21 cellular contexts compared by ENCODE assay signal in the genomic region with DNA sequence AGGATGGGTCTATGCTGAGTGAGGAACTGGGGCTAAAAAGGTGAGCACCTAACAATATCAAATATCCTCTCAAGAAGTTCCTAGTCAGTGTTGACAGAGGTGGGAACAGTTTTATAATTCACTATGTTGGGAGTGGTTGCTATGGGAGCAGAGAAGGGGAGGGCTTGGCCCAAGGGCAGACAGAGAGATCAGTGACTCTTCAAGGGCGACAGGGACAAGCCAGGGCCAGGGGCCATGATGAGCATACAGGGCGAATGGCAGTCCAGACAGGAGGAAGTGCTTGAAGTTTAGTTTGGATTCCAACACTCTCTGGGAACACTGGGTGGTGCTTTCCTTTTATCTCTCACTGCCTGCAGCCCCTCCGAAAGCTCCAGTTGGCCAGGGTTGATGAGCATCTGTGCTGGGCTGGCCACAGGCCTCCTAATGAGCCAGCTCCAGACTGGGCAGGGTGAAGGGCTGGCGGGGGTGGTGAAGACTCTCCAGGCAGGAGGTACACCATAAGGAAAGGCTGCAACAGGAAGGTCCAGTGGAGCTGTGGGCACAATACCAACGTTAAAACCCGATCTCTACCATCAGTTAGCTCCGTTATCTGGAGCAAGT.
A peak's percentile ranks its signal among the peaks of the same experiment; 100 is the strongest.
DNase-seq lines count a peak whose midpoint lies in the region; ATAC-seq and TF ChIP-seq lines count a peak whose summit lies in the region.
"Had no signal": no experiment of that assay in that cellular context is flagged by ENCODE, and none has a peak within 500 bp of the region (broad histone marks: within the 10 kb centered on the region; RNA-seq: fewer than 3 reads in every experiment).

No MANE protein-coding gene starts in this region.

- H3K79me1 ChIP-seq in mesenchymal stem cell (replicated peaks; ENCODE audit: low read length, poor library complexity, severe bottlenecking): no peaks in the 10 kb centered on the region

- no peak overlapping the region for H3K9ac ChIP-seq in mesenchymal stem cell (ENCODE audit: low read length)
- H3K9ac ChIP-seq: GM23248, KMS-11 had no signal

- no peak overlapping the region for H2BK5ac ChIP-seq in mesenchymal stem cell (ENCODE audit: low read depth, low read length, poor library complexity, severe bottlenecking)

- H2AK5ac ChIP-seq in mesenchymal stem cell (ENCODE audit: low read length, severe bottlenecking): peak overlapping the region; percentile 26

- H3K36me3 Mint-ChIP-seq in effector memory CD8-positive, alpha-beta T cell (ENCODE audit: insufficient read depth): peaks cover 3% of the 10 kb centered on the region
- H3K36me3 Mint-ChIP-seq: CD4-positive, alpha-beta memory T cell; T-cell had no signal

- DNase-seq in NCI-H2196 (lab: John Stamatoyannopoulos, UW; ENCODE audit: unreplicated experiment) (peak; percentile 6), NCI-H2196 treated with DMSO at 0.1 percent for 48 hours (lab: John Stamatoyannopoulos, UW; ENCODE audit: unreplicated experiment) (no peak), ELF-1 (ENCODE audit: low read depth, low spot score) (peak; percentile 43), NCI-H510A treated with DMSO at 0.1 percent for 48 hours (lab: John Stamatoyannopoulos, UW) (peak; percentile 18), mesenchymal stem cell (no peak), putamen (ENCODE audit: low spot score) (no peak), erythroblast (lab: John Stamatoyannopoulos, UW) (no peak)
- DNase-seq in effector memory CD8-positive, alpha-beta T cell: no peak
- DNase-seq: Calu3; CD4-positive, alpha-beta memory T cell; GM23248; NCI-H1436 treated with DMSO at 0.1 percent for 48 hours; NCI-H2107; SIG-M5; T-cell had no signal

- no peaks in the 10 kb centered on the region for H3K4me1 Mint-ChIP-seq in effector memory CD8-positive, alpha-beta T cell (ENCODE audit: low read depth in 2 of 2)
- H3K4me1 Mint-ChIP-seq: CD4-positive, alpha-beta memory T cell; T-cell had no signal

- no peak overlapping the region for H3K18ac ChIP-seq in mesenchymal stem cell (ENCODE audit: low read depth in 1 of 2, low read length in 2 of 2)

- H2BK120ac ChIP-seq in mesenchymal stem cell (ENCODE audit: low read depth, low read length): no peak overlapping the region

- H4K91ac ChIP-seq in mesenchymal stem cell (ENCODE audit: low read length): no peak overlapping the region

- H3K4me1 ChIP-seq in mesenchymal stem cell (ENCODE audit: control insufficient read depth, insufficient read depth, low read depth, low read length): peaks cover 18% of the 10 kb centered on the region

- peak overlapping the region; percentile 60 for H2BK15ac ChIP-seq in mesenchymal stem cell (ENCODE audit: low read depth, poor library complexity, severe bottlenecking)

- no peak overlapping the region for H3K4me3 Mint-ChIP-seq in effector memory CD8-positive, alpha-beta T cell
- H3K4me3 Mint-ChIP-seq: T-cell had no signal

- no peak overlapping the region for H4K8ac ChIP-seq in mesenchymal stem cell (ENCODE audit: low read length)

- no peaks in the 10 kb centered on the region for H3K9me3 ChIP-seq in mesenchymal stem cell (ENCODE audit: control insufficient read depth, low read length)

- no peak for ATAC-seq in effector memory CD8-positive, alpha-beta T cell (replicated peaks)
- ATAC-seq: A549, SK-N-SH treated with all-trans-retinoic acid at 6 μM for 48 hours, T-cell had no signal

- no peak overlapping the region for H3K23ac ChIP-seq in mesenchymal stem cell (ENCODE audit: low read length in 2 of 2)

- no peaks in the 10 kb centered on the region for H3K36me3 ChIP-seq in mesenchymal stem cell (ENCODE audit: control insufficient read depth in 1 of 2, insufficient read depth in 2 of 2, low read depth in 1 of 2, low read length in 2 of 2)
- H3K36me3 ChIP-seq: HAP-1 had no signal

- peaks cover 68 to 75% of the 10 kb centered on the region in 2 donors for H3K27me3 Mint-ChIP-seq in effector memory CD8-positive, alpha-beta T cell

- no peak for TF ChIP-seq POLR2A in erythroblast (IDR thresholded peaks at IDR 0.05; ENCODE audit: low read length)

- H3K4me2 ChIP-seq in mesenchymal stem cell (ENCODE audit: low read length, poor library complexity, severe bottlenecking): no peak overlapping the region
- H3K4me2 ChIP-seq: A549, KMS-11 had no signal

- peaks cover 0 to 2% of the 10 kb centered on the region in 2 donors for H3K9me3 Mint-ChIP-seq in effector memory CD8-positive, alpha-beta T cell

- H2BK12ac ChIP-seq in mesenchymal stem cell (ENCODE audit: low read length in 2 of 2): no peak overlapping the region

- H3K27me3 ChIP-seq in mesenchymal stem cell (ENCODE audit: control insufficient read depth in 1 of 2, insufficient read depth in 1 of 2, low read length in 2 of 2): peaks cover 0 to 73% of the 10 kb centered on the region in 2 experiments

- H3K27ac Mint-ChIP-seq in effector memory CD8-positive, alpha-beta T cell: no peak overlapping the region
- H3K27ac Mint-ChIP-seq: CD4-positive, alpha-beta memory T cell had no signal

- no peak overlapping the region for H3K27ac ChIP-seq in mesenchymal stem cell (ENCODE audit: low read length, poor library complexity, severe bottlenecking)
- H3K27ac ChIP-seq: A549, GM23248, HL-60, KMS-11, RWPE1 had no signal

- no peak overlapping the region for H2AFZ ChIP-seq in mesenchymal stem cell (ENCODE audit: low read depth, low read length)
- H2AFZ ChIP-seq: GM23248 had no signal

- H3K4me3 ChIP-seq in mesenchymal stem cell (ENCODE audit: insufficient read depth in 1 of 2, low read depth in 1 of 2, low read length in 2 of 2): no peak overlapping the region
- H3K4me3 ChIP-seq: A549, GM23248, HAP-1 had no signal

- no peak overlapping the region for H3K4ac ChIP-seq in mesenchymal stem cell (ENCODE audit: low read depth in 1 of 2, low read length in 2 of 2)

- 44% methylated on average over 4 of the region's 7 CpGs for WGBS in mesenchymal stem cell

- no peak overlapping the region for H3K14ac ChIP-seq in mesenchymal stem cell (ENCODE audit: low read length in 2 of 2)

Comparison
In these comparisons a context has a peak if more than half of its experiments do, and no peak if none do; other contexts are left out.
1. DNase-seq: peak in NCI-H2196 (single experiment), ELF-1 (single experiment) and NCI-H510A treated with DMSO at 0.1 percent for 48 hours (single experiment); none in NCI-H2196 treated with DMSO at 0.1 percent for 48 hours (single experiment), mesenchymal stem cell (single experiment), effector memory CD8-positive, alpha-beta T cell (0 of 3), putamen (single experiment) and erythroblast (0 of 2).